26 cellular contexts compared by ENCODE assay signal in the genomic region with DNA sequence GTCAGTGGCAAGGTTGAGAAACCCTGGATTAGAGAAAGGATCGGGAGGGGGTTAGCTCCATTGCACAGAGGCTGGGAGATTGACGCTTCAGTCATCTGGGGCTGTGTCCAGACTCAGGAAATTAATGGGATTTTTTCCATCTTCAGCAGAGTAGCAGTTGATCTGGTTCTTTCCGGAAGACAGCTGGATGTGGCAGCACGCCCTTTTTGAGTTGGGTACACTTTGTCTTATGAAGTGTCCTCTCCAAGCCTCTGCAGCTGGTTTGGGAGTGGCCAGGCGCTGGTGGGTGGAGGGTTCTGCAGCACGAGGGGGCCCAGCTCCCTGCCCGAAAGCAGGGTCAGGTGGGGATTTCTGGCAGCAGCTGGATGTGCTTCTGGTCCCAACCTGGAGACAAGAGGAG.
"Had no signal": no experiment of that assay in that cellular context is flagged by ENCODE, and none has a peak within 500 bp of the region (broad histone marks: within the 10 kb centered on the region; RNA-seq: fewer than 3 reads in every experiment).

No MANE protein-coding gene starts in this region.

- H3K9me3 ChIP-seq: esophagus muscularis mucosa, lower lobe of right lung, pancreas, prostate gland, sigmoid colon, tibial nerve had no signal

- H3K36me3 Mint-ChIP-seq: activated naive CD8-positive, alpha-beta T cell; stimulated activated naive B cell treated with anti-CD40 and anti-IgM and Interleukin-4, amounts not matched to agents 10 μg/mL and 1 μg/mL and 100 μg/mL, for 72 hours had no signal

- H3K27ac Mint-ChIP-seq: activated CD4-positive, alpha-beta T cell treated with anti-CD3 and anti-CD28 coated beads for 36 hours; activated CD8-positive, alpha-beta T cell treated with anti-CD3 and anti-CD28 coated beads, Interleukin-2, amount 10 ng/mL, durations not matched to agents 7 days and 5 days; activated naive CD8-positive, alpha-beta T cell; activated T-cell treated with anti-CD3 and anti-CD28 coated beads, Interleukin-2, amount 50 U/mL, for 72 hours; stimulated activated naive B cell treated with anti-CD40 and anti-IgM and Interleukin-4, amounts not matched to agents 10 μg/mL and 1 μg/mL and 100 μg/mL, for 72 hours had no signal

- H3K4me1 Mint-ChIP-seq: activated CD4-positive, alpha-beta T cell treated with anti-CD3 and anti-CD28 coated beads for 36 hours; stimulated activated naive B cell treated with anti-CD40 and anti-IgM and Interleukin-4, amounts not matched to agents 10 μg/mL and 1 μg/mL and 100 μg/mL, for 72 hours had no signal

- ATAC-seq: activated CD4-positive, alpha-beta T cell treated with anti-CD3 and anti-CD28 coated beads for 36 hours; activated CD8-positive, alpha-beta T cell treated with anti-CD3 and anti-CD28 coated beads, Interleukin-2, amount 10 ng/mL, durations not matched to agents 7 days and 5 days; activated T-cell treated with anti-CD3 and anti-CD28 coated beads, Interleukin-2, amount 50 U/mL, for 72 hours; foreskin keratinocyte; left lobe of liver; lower lobe of right lung; pancreas; stimulated activated naive B cell treated with anti-CD40 and anti-IgM and Interleukin-4, amounts not matched to agents 10 μg/mL and 1 μg/mL and 100 μg/mL, for 72 hours had no signal

- H3K4me1 ChIP-seq: esophagus muscularis mucosa, foreskin keratinocyte, lower lobe of right lung, pancreas, prostate gland, sigmoid colon, stomach, tibial nerve had no signal

- H3K4me3 ChIP-seq: esophagus muscularis mucosa, lower lobe of right lung, pancreas, prostate gland, sigmoid colon, stomach, tibial nerve had no signal

- H3K4me3 Mint-ChIP-seq: activated CD4-positive, alpha-beta T cell treated with anti-CD3 and anti-CD28 coated beads for 36 hours; activated CD8-positive, alpha-beta T cell treated with anti-CD3 and anti-CD28 coated beads, Interleukin-2, amount 10 ng/mL, durations not matched to agents 7 days and 5 days; activated naive CD8-positive, alpha-beta T cell; activated T-cell treated with anti-CD3 and anti-CD28 coated beads, Interleukin-2, amount 50 U/mL, for 72 hours; nephron; stimulated activated naive B cell treated with anti-CD40 and anti-IgM and Interleukin-4, amounts not matched to agents 10 μg/mL and 1 μg/mL and 100 μg/mL, for 72 hours had no signal

- H3K36me3 ChIP-seq: esophagus muscularis mucosa, lower lobe of right lung, pancreas, prostate gland, sigmoid colon, stomach, tibial nerve had no signal

- DNase-seq: activated CD4-positive, alpha-beta T cell treated with anti-CD3 and anti-CD28 coated beads for 36 hours; activated CD4-positive, CD25-positive, alpha-beta regulatory T cell; activated CD8-positive, alpha-beta T cell treated with anti-CD3 and anti-CD28 coated beads, Interleukin-2, amount 10 ng/mL, durations not matched to agents 7 days and 5 days; activated effector memory CD4-positive, alpha-beta T cell treated with Interleukin-2 at 50 U/mL for 16 hours; activated naive CD4-positive, alpha-beta T cell treated with Interleukin-2 at 50 U/mL for 16 hours; activated T-cell treated with anti-CD3 and anti-CD28 coated beads for 4 hours; activated T-cell treated with anti-CD3 and anti-CD28 coated beads, Interleukin-2, amount 50 U/mL, for 72 hours; anterior cingulate cortex; dermis blood vessel endothelial cell; effector CD4-positive, alpha-beta T cell; foreskin keratinocyte; kidney glomerular epithelial cell; lower lobe of right lung; mesendoderm; pancreas; sigmoid colon; stimulated activated CD4-positive, alpha-beta T cell treated with anti-CD3 and anti-CD28 coated beads, Interleukin-15, amount 100 ng/mL, for 24 hours; stimulated activated CD4-positive, alpha-beta T cell treated with anti-CD3 and anti-CD28 coated beads, Interleukin-2, amount 100 ng/mL, for 24 hours; stimulated activated naive B cell treated with anti-CD40 and anti-IgM and Interleukin-4, amounts not matched to agents 10 μg/mL and 1 μg/mL and 100 μg/mL, for 72 hours; stomach had no signal

- H3K27ac ChIP-seq: esophagus muscularis mucosa, foreskin keratinocyte, lower lobe of right lung, pancreas, prostate gland, sigmoid colon, stomach, tibial nerve had no signal

- H3K27me3 ChIP-seq: pancreas had no signal

- H3K9me3 Mint-ChIP-seq: activated T-cell treated with anti-CD3 and anti-CD28 coated beads, Interleukin-2, amount 50 U/mL, for 72 hours; stimulated activated naive B cell treated with anti-CD40 and anti-IgM and Interleukin-4, amounts not matched to agents 10 μg/mL and 1 μg/mL and 100 μg/mL, for 72 hours had no signal
